In genomic region chr11:70732493-70733206, GRCh38 we compare ENCODE assay signal across 20 cellular contexts.
A peak's percentile ranks its signal among the peaks of the same experiment; 100 is the strongest.
DNase-seq lines count a peak whose midpoint lies in the region; ATAC-seq and TF ChIP-seq lines count a peak whose summit lies in the region.
"Had no signal": no experiment of that assay in that cellular context is flagged by ENCODE, and none has a peak within 500 bp of the region (broad histone marks: within the 10 kb centered on the region; RNA-seq: fewer than 3 reads in every experiment).

No MANE protein-coding gene starts in this region.

- POLR2A ChIA-PET in Panc1 (lab: Charles Lee): no interaction called here

- H3K9me3 ChIP-seq in GM23248 (ENCODE audit: low read depth) (no peaks in the 10 kb centered on the region), Panc1 (ENCODE audit: control insufficient read depth, insufficient read depth, low read depth, low read length) (no peaks in the 10 kb centered on the region), lower lobe of right lung (no peaks in the 10 kb centered on the region), smooth muscle cell (replicated peaks; ENCODE audit: low read depth) (no peaks in the 10 kb centered on the region), tibial artery (no peaks in the 10 kb centered on the region)
- H3K9me3 ChIP-seq: transverse colon had no signal

- TF ChIP-seq CTCF in Panc1 (IDR thresholded peaks at IDR 0.05) (no peak), lower lobe of right lung (IDR thresholded peaks at IDR 0.05) (no peak), smooth muscle cell (IDR thresholded peaks at IDR 0.05; ENCODE audit: borderline replicate concordance, insufficient read depth, poor library complexity, severe bottlenecking) (peak; percentile 7), tibial artery (IDR thresholded peaks at IDR 0.05) (no peak)

- H2AFZ ChIP-seq in GM23248: no peak overlapping the region
- H2AFZ ChIP-seq in smooth muscle cell (ENCODE audit: low read depth): no peak overlapping the region

- 21 to 25% methylated on average over 22 to 23 of the region's 23 CpGs for WGBS in GM23248 (ENCODE audit: low coverage in 1 of 2, low lambda C conversion rate in 2 of 2, missing lambda C conversion rate in 2 of 2), 2 experiments
- 41% methylated on average over 23 of the region's 23 CpGs for WGBS in smooth muscle cell (ENCODE audit: low lambda C conversion rate)

- H3K36me3 ChIP-seq in GM23248 (ENCODE audit: low read depth): no peaks in the 10 kb centered on the region
- no peaks in the 10 kb centered on the region for H3K36me3 ChIP-seq in Panc1 (ENCODE audit: control insufficient read depth, insufficient read depth, low read length)
- H3K36me3 ChIP-seq in lower lobe of right lung: no peaks in the 10 kb centered on the region
- H3K36me3 ChIP-seq in smooth muscle cell (ENCODE audit: low read depth): no peaks in the 10 kb centered on the region
- H3K36me3 ChIP-seq in tibial artery: no peaks in the 10 kb centered on the region
- H3K36me3 ChIP-seq: transverse colon had no signal

- in situ Hi-C loops in GM23248 (cut with MboI) (no loop called here), Panc1 (cut with HindIII; ENCODE audit: low pct_unique_long_range_greater_than_20kb, low sequenced_read_pairs) (no loop called here)

- H3F3A ChIP-seq in GM23248 (ENCODE audit: insufficient read depth): no peaks in the 10 kb centered on the region
- H3F3A ChIP-seq in smooth muscle cell (ENCODE audit: low read depth): no peaks in the 10 kb centered on the region

- H3K4me3 ChIP-seq in GM23248 (no peak overlapping the region), Panc1 (ENCODE audit: low read depth in 2 of 2, low read length in 2 of 2) (no peak overlapping the region), lower lobe of right lung (no peak overlapping the region), smooth muscle cell (no peak overlapping the region), tibial artery (no peak overlapping the region)
- H3K4me3 ChIP-seq: dorsolateral prefrontal cortex, transverse colon had no signal

- H4K20me1 ChIP-seq in GM23248 (ENCODE audit: insufficient read depth) (no peaks in the 10 kb centered on the region), smooth muscle cell (ENCODE audit: low read depth) (no peaks in the 10 kb centered on the region)

- CTCF ChIA-PET in Panc1 (lab: Charles Lee): no interaction called here

- H3K4me2 ChIP-seq in GM23248 (ENCODE audit: unreplicated experiment) (no peak overlapping the region), smooth muscle cell (no peak overlapping the region)

- H3K79me2 ChIP-seq in GM23248 (ENCODE audit: insufficient read depth) (no peaks in the 10 kb centered on the region), smooth muscle cell (ENCODE audit: low read depth) (no peaks in the 10 kb centered on the region)

- DNase-seq in GM23248 (peak; percentile 29), Panc1 (ENCODE audit: low read depth, low spot score) (no peak), lower lobe of right lung (peak; percentile 33), smooth muscle cell (lab: John Stamatoyannopoulos, UW; ENCODE audit: unreplicated experiment) (no peak), tibial artery (no peak)
- DNase-seq: activated CD4-positive, alpha-beta T cell treated with anti-CD3 and anti-CD28 coated beads, Interleukin-2, amount 50 U/mL, for 4 hours; activated gamma-delta T cell treated with Interleukin-2 at 50 U/mL for 16 hours; foreskin melanocyte; kidney glomerular epithelial cell; NCI-H1105; NCI-H2081 treated with DMSO at 0.1 percent for 48 hours; RPMI8226; stimulated activated CD4-positive, alpha-beta T cell treated with anti-CD3 and anti-CD28 coated beads, Interleukin-2, amount 100 ng/mL, for 48 hours; stimulated activated naive CD8-positive, alpha-beta T cell treated with anti-CD3 and anti-CD28 coated beads, Interleukin-15, Interleukin-2, amounts not matched to agents 100 U/mL and 50 U/mL, for 24 hours; transverse colon had no signal

- ATAC-seq in Panc1: peak; percentile 47; the same call in 1 of the 2 replicates
- ATAC-seq in lower lobe of right lung: no peak
- ATAC-seq in HG02678 (IDR thresholded peaks at IDR 0.05; ENCODE audit: unreplicated experiment): no peak
- ATAC-seq in GM18909 (IDR thresholded peaks at IDR 0.05; ENCODE audit: poor library complexity, unreplicated experiment): no peak
- ATAC-seq: naive thymus-derived CD8-positive, alpha-beta T cell; stimulated activated naive CD8-positive, alpha-beta T cell treated with anti-CD3 and anti-CD28 coated beads, Interleukin-15, Interleukin-2, amounts not matched to agents 100 U/mL and 50 U/mL, for 24 hours had no signal

- H3K4me1 ChIP-seq in GM23248 (ENCODE audit: insufficient read depth): no peaks in the 10 kb centered on the region
- no peaks in the 10 kb centered on the region for H3K4me1 ChIP-seq in Panc1 (ENCODE audit: control insufficient read depth, insufficient read depth, low read length)
- H3K4me1 ChIP-seq in lower lobe of right lung: no peaks in the 10 kb centered on the region
- H3K4me1 ChIP-seq in smooth muscle cell (ENCODE audit: low read depth): no peaks in the 10 kb centered on the region
- no peaks in the 10 kb centered on the region for H3K4me1 ChIP-seq in tibial artery
- H3K4me1 ChIP-seq: transverse colon had no signal

- no peaks in the 10 kb centered on the region for H3K9me2 ChIP-seq in GM23248 (ENCODE audit: insufficient read depth)

- no peak overlapping the region for H3K27ac ChIP-seq in GM23248
- no peak overlapping the region for H3K27ac ChIP-seq in Panc1 (ENCODE audit: low read length)
- H3K27ac ChIP-seq in lower lobe of right lung: no peak overlapping the region
- no peak overlapping the region for H3K27ac ChIP-seq in smooth muscle cell (ENCODE audit: low read depth)
- no peak overlapping the region for H3K27ac ChIP-seq in tibial artery
- H3K27ac ChIP-seq: dorsolateral prefrontal cortex, epithelial cell of prostate, transverse colon had no signal

- intact Hi-C loops in Panc1 (cut with micrococcal nuclease; ENCODE audit: unreplicated experiment): no loop called here
- intact Hi-C loops in lower lobe of right lung (cut with DNase I): no loop called here
- intact Hi-C loops in tibial artery (cut with DNase I; ENCODE audit: low total_unique reads): no loop called here

- no TSS peak for BruUV-seq in Panc1 (replicated peaks; lab: Mats Ljungman, UMichigan)

- H3K27me3 ChIP-seq in GM23248 (replicated peaks; ENCODE audit: insufficient read depth) (no peaks in the 10 kb centered on the region), Panc1 (ENCODE audit: control insufficient read depth, insufficient read depth, low read length) (no peaks in the 10 kb centered on the region), lower lobe of right lung (ENCODE audit: low read depth) (no peaks in the 10 kb centered on the region), smooth muscle cell (ENCODE audit: low read depth) (no peaks in the 10 kb centered on the region), tibial artery (peaks cover 0 to 25% of the 10 kb centered on the region in 2 donors)
- H3K27me3 ChIP-seq: dorsolateral prefrontal cortex, transverse colon had no signal

- no peak overlapping the region for H3K9ac ChIP-seq in GM23248
- no peak overlapping the region for H3K9ac ChIP-seq in smooth muscle cell (ENCODE audit: low read depth)

Comparison
In these comparisons a context has a peak if more than half of its experiments do, and no peak if none do; other contexts are left out.
1. DNase-seq: peak in GM23248 (single experiment) and lower lobe of right lung (single experiment); none in Panc1 (single experiment), smooth muscle cell (single experiment) and tibial artery (0 of 2).